In the genomic region with DNA sequence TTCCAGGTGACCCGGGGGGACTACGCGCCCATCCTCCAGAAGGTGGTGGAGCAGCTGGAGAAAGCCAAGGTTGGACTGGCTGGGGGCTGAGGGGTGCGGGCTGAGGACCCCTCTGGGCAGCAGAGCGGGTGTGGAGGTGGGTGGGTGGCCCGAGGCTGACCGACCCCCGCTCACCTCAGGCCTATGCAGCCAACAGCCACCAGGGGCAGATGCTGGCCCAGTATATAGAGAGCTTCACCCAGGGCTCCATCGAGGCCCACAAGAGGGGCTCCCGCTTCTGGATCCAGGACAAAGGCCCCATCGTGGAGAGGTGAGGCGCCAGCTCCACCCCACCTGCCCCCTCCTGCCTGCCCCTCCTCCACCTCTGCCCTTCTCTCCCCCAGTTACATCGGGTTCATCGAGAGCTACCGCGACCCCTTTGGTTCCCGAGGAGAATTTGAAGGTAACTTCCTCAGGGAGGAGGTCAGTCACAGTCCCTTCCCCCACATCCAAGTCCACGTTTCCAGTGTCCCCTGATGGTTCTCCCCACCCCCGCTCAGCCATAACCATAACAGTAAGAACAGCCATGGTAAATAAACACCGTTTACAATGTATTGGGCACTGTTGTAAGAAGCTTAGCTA, we compare ENCODE assay signal across 1 cellular context.
TF ChIP-seq lines count a peak whose summit lies in the region.

No MANE protein-coding gene starts in this region.

TF ChIP-seq in H1, 55 proteins besides CTCF, POLR2A, EP300 and RAD21:
- no peak for TF ChIP-seq CREB1 (IDR thresholded peaks at IDR 0.05)
- TF ChIP-seq TBP (IDR thresholded peaks at IDR 0.05; ENCODE audit: low read depth, low read length): peak; percentile 54; the same call in 1 of the 2 replicates
- no peak for TF ChIP-seq NRF1 (IDR thresholded peaks at IDR 0.05; ENCODE audit: low read depth, low read length)
- no peak for TF ChIP-seq ATF2 (IDR thresholded peaks at IDR 0.05; ENCODE audit: low read length)
- TF ChIP-seq BRCA1 (IDR thresholded peaks at IDR 0.05; ENCODE audit: low read depth, low read length): no peak
- TF ChIP-seq JUND (IDR thresholded peaks at IDR 0.05; ENCODE audit: low read length): no peak
- no peak for TF ChIP-seq GTF2F1 (IDR thresholded peaks at IDR 0.05; ENCODE audit: borderline replicate concordance, low read depth, low read length)
- no peak for TF ChIP-seq MAFK (IDR thresholded peaks at IDR 0.05; ENCODE audit: low read depth, low read length)
- peak; percentile 45 for TF ChIP-seq ASH2L (IDR thresholded peaks at IDR 0.05; ENCODE audit: low read length)
- TF ChIP-seq NANOG (IDR thresholded peaks at IDR 0.05; ENCODE audit: insufficient read depth, low read depth, low read length, poor library complexity, severe bottlenecking): no peak
